In the genomic region with DNA sequence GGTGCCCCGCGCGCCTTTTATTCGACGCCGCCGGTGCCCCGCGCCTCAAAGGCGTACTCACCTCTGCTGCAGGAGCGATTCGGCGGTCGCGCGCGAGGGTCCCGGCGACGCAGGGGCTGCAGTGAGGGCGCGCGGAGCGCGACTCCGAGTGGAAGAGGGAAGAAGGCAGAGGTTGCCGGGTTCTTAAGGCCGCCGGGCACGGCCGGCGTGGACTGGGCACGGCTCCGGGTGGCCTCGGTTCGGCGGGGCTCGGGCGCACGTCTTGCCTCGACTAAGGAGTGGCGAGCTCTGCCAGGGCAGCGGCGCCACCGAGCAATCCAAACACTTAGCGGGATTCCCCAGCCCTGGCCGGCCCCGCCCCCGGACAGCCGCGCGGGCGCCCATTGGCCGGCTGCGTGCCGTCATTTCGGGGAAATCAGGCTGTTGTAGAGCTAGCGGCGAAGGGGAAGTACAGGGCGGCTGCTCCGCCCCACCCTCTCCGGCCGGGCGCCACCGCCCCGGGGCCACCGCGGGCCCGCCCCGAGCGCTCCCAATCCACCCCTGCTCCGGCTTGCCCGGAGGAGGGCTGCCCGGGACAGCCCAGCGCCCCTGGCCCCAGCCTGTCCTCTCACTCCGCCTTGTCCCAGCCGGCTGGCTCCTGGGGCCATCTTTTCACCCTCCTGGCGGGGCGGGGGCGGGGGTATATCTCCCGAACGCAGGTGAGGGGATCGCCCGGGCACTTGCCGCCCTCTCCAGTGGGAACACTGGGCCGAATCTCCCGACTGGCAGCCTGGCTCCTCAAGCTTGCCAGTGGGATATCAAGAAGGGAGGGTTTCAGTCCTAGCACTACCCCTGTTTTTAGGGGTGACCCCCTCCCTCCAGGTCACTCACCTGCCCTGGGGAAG, we compare ENCODE assay signal across 1 cellular context.
TF ChIP-seq lines count a peak whose summit lies in the region.

A gene with protein sequence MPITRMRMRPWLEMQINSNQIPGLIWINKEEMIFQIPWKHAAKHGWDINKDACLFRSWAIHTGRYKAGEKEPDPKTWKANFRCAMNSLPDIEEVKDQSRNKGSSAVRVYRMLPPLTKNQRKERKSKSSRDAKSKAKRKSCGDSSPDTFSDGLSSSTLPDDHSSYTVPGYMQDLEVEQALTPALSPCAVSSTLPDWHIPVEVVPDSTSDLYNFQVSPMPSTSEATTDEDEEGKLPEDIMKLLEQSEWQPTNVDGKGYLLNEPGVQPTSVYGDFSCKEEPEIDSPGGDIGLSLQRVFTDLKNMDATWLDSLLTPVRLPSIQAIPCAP (minus strand): TSS at position 290 of the 884 bp plus-strand sequence. CDS start 1,295 bp downstream, outside the sequence.

TF ChIP-seq in HepG2, 621 proteins besides CTCF, POLR2A, EP300 and RAD21 (continued from another document and continues in another):
- TF ChIP-seq, protein P1, sequence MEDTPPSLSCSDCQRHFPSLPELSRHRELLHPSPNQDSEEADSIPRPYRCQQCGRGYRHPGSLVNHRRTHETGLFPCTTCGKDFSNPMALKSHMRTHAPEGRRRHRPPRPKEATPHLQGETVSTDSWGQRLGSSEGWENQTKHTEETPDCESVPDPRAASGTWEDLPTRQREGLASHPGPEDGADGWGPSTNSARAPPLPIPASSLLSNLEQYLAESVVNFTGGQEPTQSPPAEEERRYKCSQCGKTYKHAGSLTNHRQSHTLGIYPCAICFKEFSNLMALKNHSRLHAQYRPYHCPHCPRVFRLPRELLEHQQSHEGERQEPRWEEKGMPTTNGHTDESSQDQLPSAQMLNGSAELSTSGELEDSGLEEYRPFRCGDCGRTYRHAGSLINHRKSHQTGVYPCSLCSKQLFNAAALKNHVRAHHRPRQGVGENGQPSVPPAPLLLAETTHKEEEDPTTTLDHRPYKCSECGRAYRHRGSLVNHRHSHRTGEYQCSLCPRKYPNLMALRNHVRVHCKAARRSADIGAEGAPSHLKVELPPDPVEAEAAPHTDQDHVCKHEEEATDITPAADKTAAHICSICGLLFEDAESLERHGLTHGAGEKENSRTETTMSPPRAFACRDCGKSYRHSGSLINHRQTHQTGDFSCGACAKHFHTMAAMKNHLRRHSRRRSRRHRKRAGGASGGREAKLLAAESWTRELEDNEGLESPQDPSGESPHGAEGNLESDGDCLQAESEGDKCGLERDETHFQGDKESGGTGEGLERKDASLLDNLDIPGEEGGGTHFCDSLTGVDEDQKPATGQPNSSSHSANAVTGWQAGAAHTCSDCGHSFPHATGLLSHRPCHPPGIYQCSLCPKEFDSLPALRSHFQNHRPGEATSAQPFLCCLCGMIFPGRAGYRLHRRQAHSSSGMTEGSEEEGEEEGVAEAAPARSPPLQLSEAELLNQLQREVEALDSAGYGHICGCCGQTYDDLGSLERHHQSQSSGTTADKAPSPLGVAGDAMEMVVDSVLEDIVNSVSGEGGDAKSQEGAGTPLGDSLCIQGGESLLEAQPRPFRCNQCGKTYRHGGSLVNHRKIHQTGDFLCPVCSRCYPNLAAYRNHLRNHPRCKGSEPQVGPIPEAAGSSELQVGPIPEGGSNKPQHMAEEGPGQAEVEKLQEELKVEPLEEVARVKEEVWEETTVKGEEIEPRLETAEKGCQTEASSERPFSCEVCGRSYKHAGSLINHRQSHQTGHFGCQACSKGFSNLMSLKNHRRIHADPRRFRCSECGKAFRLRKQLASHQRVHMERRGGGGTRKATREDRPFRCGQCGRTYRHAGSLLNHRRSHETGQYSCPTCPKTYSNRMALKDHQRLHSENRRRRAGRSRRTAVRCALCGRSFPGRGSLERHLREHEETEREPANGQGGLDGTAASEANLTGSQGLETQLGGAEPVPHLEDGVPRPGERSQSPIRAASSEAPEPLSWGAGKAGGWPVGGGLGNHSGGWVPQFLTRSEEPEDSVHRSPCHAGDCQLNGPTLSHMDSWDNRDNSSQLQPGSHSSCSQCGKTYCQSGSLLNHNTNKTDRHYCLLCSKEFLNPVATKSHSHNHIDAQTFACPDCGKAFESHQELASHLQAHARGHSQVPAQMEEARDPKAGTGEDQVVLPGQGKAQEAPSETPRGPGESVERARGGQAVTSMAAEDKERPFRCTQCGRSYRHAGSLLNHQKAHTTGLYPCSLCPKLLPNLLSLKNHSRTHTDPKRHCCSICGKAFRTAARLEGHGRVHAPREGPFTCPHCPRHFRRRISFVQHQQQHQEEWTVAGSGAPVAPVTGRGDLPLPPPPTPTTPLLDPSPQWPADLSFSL (CRISPR knock-in tag; IDR thresholded peaks at IDR 0.05), result no peak
- TF ChIP-seq ZNF30 (CRISPR knock-in tag; IDR thresholded peaks at IDR 0.05) (no peak), CBX1 (IDR thresholded peaks at IDR 0.05; ENCODE audit: low read depth) (no peak), GPN1 (CRISPR knock-in tag; IDR thresholded peaks at IDR 0.05; ENCODE audit: borderline replicate concordance) (no peak), DR1 (CRISPR knock-in tag; IDR thresholded peaks at IDR 0.05) (peak; percentile 71), ETV5 (CRISPR knock-in tag; IDR thresholded peaks at IDR 0.05; ENCODE audit: borderline replicate concordance) (peak; percentile 49), RFX3 (CRISPR knock-in tag; IDR thresholded peaks at IDR 0.05) (no peak), ZNF460 (CRISPR knock-in tag; IDR thresholded peaks at IDR 0.05; ENCODE audit: borderline replicate concordance) (no peak; the same call in 1 of the 2 replicates), SNRNP70 (IDR thresholded peaks at IDR 0.05; ENCODE audit: low read depth, low read length) (no peak), RFX1 (IDR thresholded peaks at IDR 0.05) (no peak), GTF3A (CRISPR knock-in tag; conservative IDR thresholded peaks at IDR 0.05) (no peak), FOSL2 (CRISPR knock-in tag; IDR thresholded peaks at IDR 0.05) (0 out of 2 replicates have a peak, but pooled peaks have one; percentile 20), ZNF550 (CRISPR knock-in tag; IDR thresholded peaks at IDR 0.05; ENCODE audit: borderline replicate concordance) (no peak), RFXANK (CRISPR knock-in tag; IDR thresholded peaks at IDR 0.05) (0 out of 2 replicates have a peak, but pooled peaks have one; percentile 46), KLF13 (CRISPR knock-in tag; IDR thresholded peaks at IDR 0.05) (no peak), ZNF260 (CRISPR knock-in tag; IDR thresholded peaks at IDR 0.05; ENCODE audit: borderline replicate concordance, low read depth) (no peak), ZNF598 (CRISPR knock-in tag; IDR thresholded peaks at IDR 0.05; ENCODE audit: borderline replicate concordance) (no peak), ATM (IDR thresholded peaks at IDR 0.05; ENCODE audit: borderline replicate concordance) (no peak)
- TF ChIP-seq, protein P2, sequence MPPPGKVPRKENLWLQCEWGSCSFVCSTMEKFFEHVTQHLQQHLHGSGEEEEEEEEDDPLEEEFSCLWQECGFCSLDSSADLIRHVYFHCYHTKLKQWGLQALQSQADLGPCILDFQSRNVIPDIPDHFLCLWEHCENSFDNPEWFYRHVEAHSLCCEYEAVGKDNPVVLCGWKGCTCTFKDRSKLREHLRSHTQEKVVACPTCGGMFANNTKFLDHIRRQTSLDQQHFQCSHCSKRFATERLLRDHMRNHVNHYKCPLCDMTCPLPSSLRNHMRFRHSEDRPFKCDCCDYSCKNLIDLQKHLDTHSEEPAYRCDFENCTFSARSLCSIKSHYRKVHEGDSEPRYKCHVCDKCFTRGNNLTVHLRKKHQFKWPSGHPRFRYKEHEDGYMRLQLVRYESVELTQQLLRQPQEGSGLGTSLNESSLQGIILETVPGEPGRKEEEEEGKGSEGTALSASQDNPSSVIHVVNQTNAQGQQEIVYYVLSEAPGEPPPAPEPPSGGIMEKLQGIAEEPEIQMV (CRISPR knock-in tag; IDR thresholded peaks at IDR 0.05; ENCODE audit: low read depth), result no peak
- TF ChIP-seq, protein P3, sequence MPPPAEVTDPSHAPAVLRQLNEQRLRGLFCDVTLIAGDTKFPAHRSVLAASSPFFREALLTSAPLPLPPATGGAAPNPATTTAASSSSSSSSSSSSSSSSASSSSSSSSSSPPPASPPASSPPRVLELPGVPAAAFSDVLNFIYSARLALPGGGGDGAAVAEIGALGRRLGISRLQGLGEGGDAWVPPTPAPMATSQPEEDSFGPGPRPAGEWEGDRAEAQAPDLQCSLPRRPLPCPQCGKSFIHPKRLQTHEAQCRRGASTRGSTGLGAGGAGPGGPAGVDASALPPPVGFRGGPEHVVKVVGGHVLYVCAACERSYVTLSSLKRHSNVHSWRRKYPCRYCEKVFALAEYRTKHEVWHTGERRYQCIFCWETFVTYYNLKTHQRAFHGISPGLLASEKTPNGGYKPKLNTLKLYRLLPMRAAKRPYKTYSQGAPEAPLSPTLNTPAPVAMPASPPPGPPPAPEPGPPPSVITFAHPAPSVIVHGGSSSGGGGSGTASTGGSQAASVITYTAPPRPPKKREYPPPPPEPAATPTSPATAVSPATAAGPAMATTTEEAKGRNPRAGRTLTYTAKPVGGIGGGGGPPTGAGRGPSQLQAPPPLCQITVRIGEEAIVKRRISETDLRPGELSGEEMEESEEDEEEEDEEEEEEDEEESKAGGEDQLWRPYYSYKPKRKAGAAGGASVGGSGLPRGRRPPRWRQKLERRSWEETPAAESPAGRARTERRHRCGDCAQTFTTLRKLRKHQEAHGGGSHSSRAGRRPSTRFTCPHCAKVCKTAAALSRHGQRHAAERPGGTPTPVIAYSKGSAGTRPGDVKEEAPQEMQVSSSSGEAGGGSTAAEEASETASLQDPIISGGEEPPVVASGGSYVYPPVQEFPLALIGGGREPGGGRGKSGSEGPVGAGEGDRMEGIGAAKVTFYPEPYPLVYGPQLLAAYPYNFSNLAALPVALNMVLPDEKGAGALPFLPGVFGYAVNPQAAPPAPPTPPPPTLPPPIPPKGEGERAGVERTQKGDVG (CRISPR knock-in tag; IDR thresholded peaks at IDR 0.05; ENCODE audit: borderline replicate concordance), result no peak
- TF ChIP-seq, protein P4, sequence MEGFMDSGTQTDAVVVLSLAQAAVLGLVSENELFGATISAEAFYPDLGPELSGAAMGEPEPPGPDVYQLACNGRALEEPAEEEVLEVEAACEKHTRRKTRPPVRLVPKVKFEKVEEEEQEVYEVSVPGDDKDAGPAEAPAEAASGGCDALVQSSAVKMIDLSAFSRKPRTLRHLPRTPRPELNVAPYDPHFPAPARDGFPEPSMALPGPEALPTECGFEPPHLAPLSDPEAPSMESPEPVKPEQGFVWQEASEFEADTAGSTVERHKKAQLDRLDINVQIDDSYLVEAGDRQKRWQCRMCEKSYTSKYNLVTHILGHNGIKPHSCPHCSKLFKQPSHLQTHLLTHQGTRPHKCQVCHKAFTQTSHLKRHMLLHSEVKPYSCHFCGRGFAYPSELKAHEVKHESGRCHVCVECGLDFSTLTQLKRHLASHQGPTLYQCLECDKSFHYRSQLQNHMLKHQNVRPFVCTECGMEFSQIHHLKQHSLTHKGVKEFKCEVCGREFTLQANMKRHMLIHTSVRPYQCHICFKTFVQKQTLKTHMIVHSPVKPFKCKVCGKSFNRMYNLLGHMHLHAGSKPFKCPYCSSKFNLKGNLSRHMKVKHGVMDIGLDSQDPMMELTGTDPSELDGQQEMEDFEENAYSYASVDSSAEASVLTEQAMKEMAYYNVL (CRISPR knock-in tag; IDR thresholded peaks at IDR 0.05; ENCODE audit: borderline replicate concordance), result no peak
- TF ChIP-seq, protein P5, sequence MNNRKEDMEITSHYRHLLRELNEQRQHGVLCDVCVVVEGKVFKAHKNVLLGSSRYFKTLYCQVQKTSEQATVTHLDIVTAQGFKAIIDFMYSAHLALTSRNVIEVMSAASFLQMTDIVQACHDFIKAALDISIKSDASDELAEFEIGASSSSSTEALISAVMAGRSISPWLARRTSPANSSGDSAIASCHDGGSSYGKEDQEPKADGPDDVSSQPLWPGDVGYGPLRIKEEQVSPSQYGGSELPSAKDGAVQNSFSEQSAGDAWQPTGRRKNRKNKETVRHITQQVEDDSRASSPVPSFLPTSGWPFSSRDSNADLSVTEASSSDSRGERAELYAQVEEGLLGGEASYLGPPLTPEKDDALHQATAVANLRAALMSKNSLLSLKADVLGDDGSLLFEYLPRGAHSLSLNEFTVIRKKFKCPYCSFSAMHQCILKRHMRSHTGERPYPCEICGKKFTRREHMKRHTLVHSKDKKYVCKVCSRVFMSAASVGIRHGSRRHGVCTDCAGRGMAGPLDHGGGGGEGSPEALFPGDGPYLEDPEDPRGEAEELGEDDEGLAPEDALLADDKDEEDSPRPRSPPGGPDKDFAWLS (CRISPR knock-in tag; IDR thresholded peaks at IDR 0.05; ENCODE audit: borderline replicate concordance), result no peak
- TF ChIP-seq, protein P6, sequence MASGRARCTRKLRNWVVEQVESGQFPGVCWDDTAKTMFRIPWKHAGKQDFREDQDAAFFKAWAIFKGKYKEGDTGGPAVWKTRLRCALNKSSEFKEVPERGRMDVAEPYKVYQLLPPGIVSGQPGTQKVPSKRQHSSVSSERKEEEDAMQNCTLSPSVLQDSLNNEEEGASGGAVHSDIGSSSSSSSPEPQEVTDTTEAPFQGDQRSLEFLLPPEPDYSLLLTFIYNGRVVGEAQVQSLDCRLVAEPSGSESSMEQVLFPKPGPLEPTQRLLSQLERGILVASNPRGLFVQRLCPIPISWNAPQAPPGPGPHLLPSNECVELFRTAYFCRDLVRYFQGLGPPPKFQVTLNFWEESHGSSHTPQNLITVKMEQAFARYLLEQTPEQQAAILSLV (CRISPR knock-in tag; IDR thresholded peaks at IDR 0.05; ENCODE audit: borderline replicate concordance), result peak; percentile 90; the same call in 1 of the 2 replicates
- TF ChIP-seq, protein P7, sequence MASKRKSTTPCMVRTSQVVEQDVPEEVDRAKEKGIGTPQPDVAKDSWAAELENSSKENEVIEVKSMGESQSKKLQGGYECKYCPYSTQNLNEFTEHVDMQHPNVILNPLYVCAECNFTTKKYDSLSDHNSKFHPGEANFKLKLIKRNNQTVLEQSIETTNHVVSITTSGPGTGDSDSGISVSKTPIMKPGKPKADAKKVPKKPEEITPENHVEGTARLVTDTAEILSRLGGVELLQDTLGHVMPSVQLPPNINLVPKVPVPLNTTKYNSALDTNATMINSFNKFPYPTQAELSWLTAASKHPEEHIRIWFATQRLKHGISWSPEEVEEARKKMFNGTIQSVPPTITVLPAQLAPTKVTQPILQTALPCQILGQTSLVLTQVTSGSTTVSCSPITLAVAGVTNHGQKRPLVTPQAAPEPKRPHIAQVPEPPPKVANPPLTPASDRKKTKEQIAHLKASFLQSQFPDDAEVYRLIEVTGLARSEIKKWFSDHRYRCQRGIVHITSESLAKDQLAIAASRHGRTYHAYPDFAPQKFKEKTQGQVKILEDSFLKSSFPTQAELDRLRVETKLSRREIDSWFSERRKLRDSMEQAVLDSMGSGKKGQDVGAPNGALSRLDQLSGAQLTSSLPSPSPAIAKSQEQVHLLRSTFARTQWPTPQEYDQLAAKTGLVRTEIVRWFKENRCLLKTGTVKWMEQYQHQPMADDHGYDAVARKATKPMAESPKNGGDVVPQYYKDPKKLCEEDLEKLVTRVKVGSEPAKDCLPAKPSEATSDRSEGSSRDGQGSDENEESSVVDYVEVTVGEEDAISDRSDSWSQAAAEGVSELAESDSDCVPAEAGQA (IDR thresholded peaks at IDR 0.05; ENCODE audit: low read depth), result no peak
- TF ChIP-seq, protein P7 (CRISPR knock-in tag; IDR thresholded peaks at IDR 0.05; ENCODE audit: borderline replicate concordance), result no peak
